ENCODE assay signal across 10 cellular contexts in the genomic region with DNA sequence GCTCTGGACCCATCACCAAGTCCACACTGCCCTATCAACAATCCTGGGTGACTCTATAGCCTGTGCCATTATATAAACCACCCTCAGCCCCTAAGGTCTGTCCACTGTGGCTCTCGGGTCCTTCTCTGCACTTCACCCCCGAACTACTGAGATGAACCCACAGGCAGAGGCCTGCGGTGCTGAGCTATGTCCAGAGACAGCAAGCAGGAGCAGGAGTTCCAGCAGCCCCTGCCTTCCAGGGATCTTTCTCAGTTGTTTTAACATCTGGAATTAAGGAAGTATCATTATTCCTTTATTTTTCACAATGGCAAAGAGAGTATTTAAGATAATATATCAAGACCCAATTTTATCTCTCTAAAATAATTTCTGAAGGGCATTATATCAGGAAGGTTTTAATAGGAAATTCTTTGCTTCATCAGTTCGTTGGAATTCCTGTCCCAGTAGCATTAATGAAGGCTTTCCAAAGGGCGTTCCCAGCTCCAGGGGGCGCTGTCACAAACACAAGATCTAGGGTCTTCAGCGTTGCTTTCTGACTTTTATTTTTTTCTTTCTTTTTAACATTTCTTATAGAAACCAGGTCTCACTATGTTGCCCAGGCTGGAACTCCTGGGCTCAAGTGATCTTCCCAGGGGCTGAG. TPM values are rescaled to one million over a fixed set of nuclear protein-coding genes. Genes with fewer than 3 reads are reported as not detected.
DNase-seq lines count a peak whose midpoint lies in the region; ATAC-seq and TF ChIP-seq lines count a peak whose summit lies in the region.
"Had no signal": no experiment of that assay in that cellular context is flagged by ENCODE, and none has a peak within 500 bp of the region (broad histone marks: within the 10 kb centered on the region; RNA-seq: fewer than 3 reads in every experiment).

No MANE protein-coding gene starts in this region.

- no peak for TF ChIP-seq POLR2A in thyroid gland (IDR thresholded peaks at IDR 0.05)

- no peak overlapping the region for H3K4me3 Mint-ChIP-seq in activated naive CD4-positive, alpha-beta T cell treated with anti-CD3 and anti-CD28 coated beads, Interleukin-2, amount 10 ng/mL, durations not matched to agents 7 days and 5 days
- no peak overlapping the region for H3K4me3 Mint-ChIP-seq in activated T-helper 17 cell treated with anti-CD3 and anti-CD28 coated beads, Interleukin-2, amount 50 U/mL, for 72 hours
- H3K4me3 Mint-ChIP-seq: activated B cell treated with CpG ODN at 0.5 μM for 24 hours had no signal

- CTCF ChIA-PET in activated naive CD4-positive, alpha-beta T cell treated with anti-CD3 and anti-CD28 coated beads, Interleukin-2, amount 10 ng/mL, durations not matched to agents 7 days and 5 days (lab: Charles Lee): interaction anchor here (1.4 kb wide), 1 partner anchor 11 kb away, joined by 5 read pairs; no protein-coding TSS in a partner anchor

- H3K4me3 ChIP-seq in thyroid gland (replicated peaks in 1 of 3): no peak overlapping the region

- H3K9me3 Mint-ChIP-seq in activated naive CD4-positive, alpha-beta T cell treated with anti-CD3 and anti-CD28 coated beads, Interleukin-2, amount 10 ng/mL, durations not matched to agents 7 days and 5 days: peaks cover 3% of the 10 kb centered on the region
- H3K9me3 Mint-ChIP-seq in activated T-helper 17 cell treated with anti-CD3 and anti-CD28 coated beads, Interleukin-2, amount 50 U/mL, for 72 hours: no peaks in the 10 kb centered on the region

- WGBS in thyroid gland, 2 donors: 40 to 46% methylated on average over 7 of the region's 7 CpGs

- H3K27me3 Mint-ChIP-seq in activated naive CD4-positive, alpha-beta T cell treated with anti-CD3 and anti-CD28 coated beads, Interleukin-2, amount 10 ng/mL, durations not matched to agents 7 days and 5 days: no peaks in the 10 kb centered on the region
- no peaks in the 10 kb centered on the region for H3K27me3 Mint-ChIP-seq in activated T-helper 17 cell treated with anti-CD3 and anti-CD28 coated beads, Interleukin-2, amount 50 U/mL, for 72 hours
- H3K27me3 Mint-ChIP-seq: activated B cell treated with CpG ODN at 0.5 μM for 24 hours had no signal

- no peaks in the 10 kb centered on the region for H3K9me3 ChIP-seq in thyroid gland
- H3K9me3 ChIP-seq: neutrophil had no signal

- peaks cover 35 to 50% of the 10 kb centered on the region in 2 donors for H3K4me1 ChIP-seq in thyroid gland

- ATAC-seq in left ventricle myocardium superior: peak; percentile 32
- no peak for ATAC-seq in activated T-helper 17 cell treated with anti-CD3 and anti-CD28 coated beads, Interleukin-2, amount 50 U/mL, for 72 hours (replicated peaks)
- no peak for ATAC-seq in left lobe of liver
- ATAC-seq in GM21737 (IDR thresholded peaks at IDR 0.05; ENCODE audit: unreplicated experiment): no peak

- TF ChIP-seq CTCF in thyroid gland (IDR thresholded peaks at IDR 0.05): peak in 5 of 6 experiments; percentile 38 to 65 (median 51)

- peaks cover 7 to 16% of the 10 kb centered on the region in 2 donors for H3K36me3 ChIP-seq in thyroid gland

- peaks cover 23% of the 10 kb centered on the region for H3K36me3 Mint-ChIP-seq in activated naive CD4-positive, alpha-beta T cell treated with anti-CD3 and anti-CD28 coated beads, Interleukin-2, amount 10 ng/mL, durations not matched to agents 7 days and 5 days
- peaks cover 26% of the 10 kb centered on the region for H3K36me3 Mint-ChIP-seq in activated T-helper 17 cell treated with anti-CD3 and anti-CD28 coated beads, Interleukin-2, amount 50 U/mL, for 72 hours (ENCODE audit: low read depth)

- no peak overlapping the region for H3K27ac Mint-ChIP-seq in activated naive CD4-positive, alpha-beta T cell treated with anti-CD3 and anti-CD28 coated beads, Interleukin-2, amount 10 ng/mL, durations not matched to agents 7 days and 5 days
- H3K27ac Mint-ChIP-seq in activated T-helper 17 cell treated with anti-CD3 and anti-CD28 coated beads, Interleukin-2, amount 50 U/mL, for 72 hours: no peak overlapping the region
- H3K27ac Mint-ChIP-seq: activated B cell treated with CpG ODN at 0.5 μM for 24 hours had no signal

- peak overlapping the region; percentile 27 to 62 (median 45) for H3K27ac ChIP-seq in thyroid gland
- H3K27ac ChIP-seq: neutrophil had no signal

- intact Hi-C loops in left ventricle myocardium superior (cut with micrococcal nuclease) (no loop called here), thyroid gland (cut with DNase I) (loop anchor here (10.0 kb wide), 1 partner anchor 250 kb away; no protein-coding TSS in a partner anchor)

- peaks cover 8% of the 10 kb centered on the region for H3K4me1 Mint-ChIP-seq in activated naive CD4-positive, alpha-beta T cell treated with anti-CD3 and anti-CD28 coated beads, Interleukin-2, amount 10 ng/mL, durations not matched to agents 7 days and 5 days
- H3K4me1 Mint-ChIP-seq in activated T-helper 17 cell treated with anti-CD3 and anti-CD28 coated beads, Interleukin-2, amount 50 U/mL, for 72 hours: no peaks in the 10 kb centered on the region

- peak; percentile 24 for DNase-seq in activated naive CD4-positive, alpha-beta T cell treated with anti-CD3 and anti-CD28 coated beads, Interleukin-2, amount 10 ng/mL, durations not matched to agents 7 days and 5 days
- DNase-seq in activated naive CD4-positive, alpha-beta T cell (lab: John Stamatoyannopoulos, UW): no peak
- peak; percentile 22 for DNase-seq in SW480 (ENCODE audit: low spot score)
- DNase-seq in left ventricle myocardium superior: peak; percentile 72
- peak; percentile 74 to 80 for DNase-seq in thyroid gland
- DNase-seq in left lobe of liver (ENCODE audit: low spot score): no peak
- DNase-seq: activated B cell treated with CpG ODN at 0.5 μM for 24 hours had no signal

- no peaks in the 10 kb centered on the region for H3K27me3 ChIP-seq in thyroid gland
- H3K27me3 ChIP-seq: neutrophil had no signal

RNA-seq across cellular contexts. Expression of gene RRBP1, which starts 27.3 kb away (rescaled TPM):
- 35.6 TPM for total RNA-seq in left ventricle myocardium superior
- total RNA-seq in thyroid gland: 100 to 1,000 TPM; 149 to 287 (median 221) TPM
- total RNA-seq in activated T-helper 17 cell treated with anti-CD3 and anti-CD28 coated beads, Interleukin-2, amount 50 U/mL, for 72 hours: 10 to 100 TPM; 21.6 to 32.5 TPM
- 191 TPM for total RNA-seq in left lobe of liver

RNA-seq across cellular contexts. Expression of gene BANF2, which starts 45.0 kb away (rescaled TPM):
- total RNA-seq in left ventricle myocardium superior (not detected), thyroid gland (10 to 100 TPM in 1 of 4 donors, not detected in 3; 15.2 TPM), left lobe of liver (not detected)
- not detected for total RNA-seq in activated T-helper 17 cell treated with anti-CD3 and anti-CD28 coated beads, Interleukin-2, amount 50 U/mL, for 72 hours
- total RNA-seq: activated B cell treated with CpG ODN at 0.5 μM for 24 hours had no signal

Comparison
In these comparisons a context has a peak if more than half of its experiments do, and no peak if none do; other contexts are left out.
1. DNase-seq: peak in activated naive CD4-positive, alpha-beta T cell treated with anti-CD3 and anti-CD28 coated beads, Interleukin-2, amount 10 ng/mL, durations not matched to agents 7 days and 5 days (single experiment), SW480 (single experiment), left ventricle myocardium superior (single experiment) and thyroid gland (2 of 2); none in activated naive CD4-positive, alpha-beta T cell (0 of 4) and left lobe of liver (single experiment).